ENCODE assay signal across 12 cellular contexts in genomic region chrX:1807301-1807731, GRCh38.
DNase-seq lines count a peak whose midpoint lies in the region; ATAC-seq lines count a peak whose summit lies in the region.
"Had no signal": no experiment of that assay in that cellular context is flagged by ENCODE, and none has a peak within 500 bp of the region (broad histone marks: within the 10 kb centered on the region; RNA-seq: fewer than 3 reads in every experiment).

No MANE protein-coding gene starts in this region.

- no peak overlapping the region for H2AK5ac ChIP-seq in mesendoderm (ENCODE audit: low read length)

- H3K27me3 ChIP-seq in HUES64 (ENCODE audit: insufficient read depth, low read length): no peaks in the 10 kb centered on the region
- H3K27me3 ChIP-seq in mesendoderm (ENCODE audit: insufficient read depth, low read length, poor library complexity): no peaks in the 10 kb centered on the region

- H2BK5ac ChIP-seq in mesendoderm (ENCODE audit: low read length): no peak overlapping the region

- no peak overlapping the region for H4K5ac ChIP-seq in mesendoderm (ENCODE audit: low read length)

- peak; percentile 28 for DNase-seq in Daoy (ENCODE audit: low read depth)
- peak; percentile 60 for DNase-seq in astrocyte of the hippocampus (ENCODE audit: low read depth, low spot score)
- DNase-seq in mesendoderm: peak; percentile 84
- DNase-seq in sciatic nerve (ENCODE audit: low spot score): no peak
- DNase-seq in stimulated activated naive CD4-positive, alpha-beta T cell treated with Interleukin-2 at 50 U/mL for 16 hours (lab: John Stamatoyannopoulos, UW): no peak
- no peak for DNase-seq in kidney glomerular epithelial cell (lab: John Stamatoyannopoulos, UW)
- no peak for DNase-seq in KG1 (lab: John Stamatoyannopoulos, UW)
- DNase-seq: activated naive CD4-positive, alpha-beta T cell; CD8-positive, alpha-beta T cell; effector CD4-positive, alpha-beta T cell; NCI-H1048 had no signal

- no peak overlapping the region for H3K9ac ChIP-seq in HUES64 (ENCODE audit: low read depth, low read length)
- peak overlapping the region; percentile 39 for H3K9ac ChIP-seq in mesendoderm (ENCODE audit: low read length)

- no peak overlapping the region for H3K18ac ChIP-seq in mesendoderm (ENCODE audit: low read length)

- peak overlapping the region; percentile 40 for H3K4me2 ChIP-seq in mesendoderm (ENCODE audit: low read length)

- peak overlapping the region; percentile 53; the same call in 1 of the 2 replicates for H3K27ac ChIP-seq in HUES64 (ENCODE audit: low read depth, low read length)
- H3K27ac ChIP-seq in mesendoderm (ENCODE audit: low read depth, low read length): peak overlapping the region; percentile 4

- H3K36me3 ChIP-seq in HUES64 (ENCODE audit: insufficient read depth, low read length) (no peaks in the 10 kb centered on the region), mesendoderm (ENCODE audit: control insufficient read depth, insufficient read depth, low read length) (no peaks in the 10 kb centered on the region)

- H3K4me3 ChIP-seq in HUES64 (ENCODE audit: low read length) (peak overlapping the region; percentile 39), mesendoderm (ENCODE audit: low read length) (no peak overlapping the region)

- H4K8ac ChIP-seq in mesendoderm (ENCODE audit: low read depth, low read length): no peak overlapping the region

- no peak overlapping the region for H3K4ac ChIP-seq in mesendoderm (ENCODE audit: low read depth, low read length)

- H3K23ac ChIP-seq in mesendoderm (ENCODE audit: low read length): no peak overlapping the region

- no peak overlapping the region for H2BK120ac ChIP-seq in mesendoderm (ENCODE audit: low read depth, low read length)

- 7% methylated on average over 12 of the region's 12 CpGs for WGBS in HUES64
- no CpG with 5 or more reads among the region's 12 CpGs for whole genome bisulfite sequencing in mesendoderm (ENCODE audit: extremely low coverage, insufficient coverage, low lambda C conversion rate)

- H3K4me1 ChIP-seq in HUES64 (ENCODE audit: insufficient read depth, low read length) (peaks cover 6% of the 10 kb centered on the region; the same call in 1 of the 2 replicates), mesendoderm (ENCODE audit: control insufficient read depth, low read depth, low read length) (no peaks in the 10 kb centered on the region)

- no peaks in the 10 kb centered on the region for H3K79me1 ChIP-seq in mesendoderm (ENCODE audit: low read length)

- H2BK15ac ChIP-seq in mesendoderm (replicated peaks; ENCODE audit: low read depth): no peak overlapping the region

- no peak for ATAC-seq in sciatic nerve
- ATAC-seq: CD8-positive, alpha-beta T cell had no signal

- no peaks in the 10 kb centered on the region for H3K9me3 ChIP-seq in HUES64 (ENCODE audit: insufficient read depth, low read depth, low read length)

- peak overlapping the region; percentile 73 for H3K56ac ChIP-seq in mesendoderm (ENCODE audit: low read length)

- no peaks in the 10 kb centered on the region for H3K79me2 ChIP-seq in mesendoderm (ENCODE audit: control insufficient read depth, insufficient read depth, low read length)

- intact Hi-C loops in sciatic nerve (cut with DNase I): no loop called here

Comparison
In these comparisons a context has a peak if more than half of its experiments do, and no peak if none do; other contexts are left out.
1. DNase-seq: peak in Daoy (single experiment), astrocyte of the hippocampus (single experiment) and mesendoderm (single experiment); none in sciatic nerve (single experiment), stimulated activated naive CD4-positive, alpha-beta T cell treated with Interleukin-2 at 50 U/mL for 16 hours (single experiment), kidney glomerular epithelial cell (single experiment) and KG1 (single experiment).